In genomic region chr1:210001751-210002150, GRCh38 we compare ENCODE assay signal across 37 cellular contexts.
DNase-seq lines count a peak whose midpoint lies in the region; ATAC-seq and TF ChIP-seq lines count a peak whose summit lies in the region.
"Had no signal": no experiment of that assay in that cellular context is flagged by ENCODE, and none has a peak within 500 bp of the region (broad histone marks: within the 10 kb centered on the region; RNA-seq: fewer than 3 reads in every experiment).

No MANE protein-coding gene starts in this region.

- ATAC-seq in SK-N-SH treated with all-trans-retinoic acid at 6 μM for 48 hours (peak; percentile 33; the same call in 1 of the 3 replicates), mucosa of descending colon (no peak)
- ATAC-seq: activated CD4-positive, alpha-beta T cell treated with anti-CD3 and anti-CD28 coated beads for 36 hours; activated naive CD4-positive, alpha-beta T cell treated with anti-CD3 and anti-CD28 coated beads, Interleukin-2, amount 50 U/mL, for 72 hours; heart left ventricle; natural killer cell treated with Interleukin-12 subunit alpha and Interleukin-12 subunit beta and Interleukin-15 and Interleukin-18, amount 100 ng/mL, for 72 hours; PC-3; right lobe of liver; Right ventricle myocardium inferior had no signal

- no peak overlapping the region for H3K4me3 Mint-ChIP-seq in HFFc6
- H3K4me3 Mint-ChIP-seq: activated CD4-positive, alpha-beta T cell treated with anti-CD3 and anti-CD28 coated beads for 36 hours; B cell; CD4-positive, alpha-beta memory T cell; natural killer cell treated with Interleukin-12 subunit alpha and Interleukin-12 subunit beta and Interleukin-15 and Interleukin-18, amount 100 ng/mL, for 72 hours; T-helper 2 cell treated with Interferon-gamma antibody and Interleukin-4, amounts not matched to agents 5 μg/mL and 100 μg/mL, for 36 hours had no signal

- H3K9me3 Mint-ChIP-seq in HFFc6: no peaks in the 10 kb centered on the region
- H3K9me3 Mint-ChIP-seq: activated naive CD4-positive, alpha-beta T cell treated with anti-CD3 and anti-CD28 coated beads, Interleukin-2, amount 50 U/mL, for 72 hours; activated T-helper 2 cell treated with anti-CD3 and anti-CD28 coated beads, Interferon-gamma antibody, Interleukin-2, Interleukin-4, amounts not matched to agents 10 μg/mL and 5 μg/mL and 100 μg/mL, durations not matched to agents 14 hours and 24 hours and 36 hours; CD4-positive, alpha-beta memory T cell; natural killer cell treated with Interleukin-12 subunit alpha and Interleukin-12 subunit beta and Interleukin-15 and Interleukin-18, amount 100 ng/mL, for 72 hours; T-helper 2 cell treated with Interferon-gamma antibody and Interleukin-4, amounts not matched to agents 5 μg/mL and 100 μg/mL, for 36 hours had no signal

- no peak for TF ChIP-seq CTCF in HFFc6 (IDR thresholded peaks at IDR 0.05)
- TF ChIP-seq CTCF in fibroblast of pulmonary artery (IDR thresholded peaks at IDR 0.05; ENCODE audit: low read length, missing control alignments): no peak
- no peak for TF ChIP-seq CTCF in suprapubic skin (IDR thresholded peaks at IDR 0.05)
- no peak for TF ChIP-seq CTCF in mucosa of descending colon (IDR thresholded peaks at IDR 0.05)

- H3K27me3 Mint-ChIP-seq in HFFc6 (ENCODE audit: insufficient read depth): no peaks in the 10 kb centered on the region
- H3K27me3 Mint-ChIP-seq: B cell had no signal

- H3K27me3 ChIP-seq in suprapubic skin: no peaks in the 10 kb centered on the region
- H3K27me3 ChIP-seq: heart left ventricle, right lobe of liver, transverse colon had no signal

- TF ChIP-seq POLR2A in suprapubic skin (IDR thresholded peaks at IDR 0.05): no peak

- H3K27ac Mint-ChIP-seq in HFFc6: peak overlapping the region; percentile 30
- H3K27ac Mint-ChIP-seq: activated CD4-positive, alpha-beta T cell treated with anti-CD3 and anti-CD28 coated beads for 36 hours; activated naive CD4-positive, alpha-beta T cell treated with anti-CD3 and anti-CD28 coated beads, Interleukin-2, amount 50 U/mL, for 72 hours; activated T-helper 2 cell treated with anti-CD3 and anti-CD28 coated beads, Interferon-gamma antibody, Interleukin-2, Interleukin-4, amounts not matched to agents 10 μg/mL and 5 μg/mL and 100 μg/mL, durations not matched to agents 14 hours and 24 hours and 36 hours; B cell; CD4-positive, alpha-beta memory T cell; natural killer cell treated with Interleukin-12 subunit alpha and Interleukin-12 subunit beta and Interleukin-15 and Interleukin-18, amount 100 ng/mL, for 72 hours; T-helper 2 cell treated with Interferon-gamma antibody and Interleukin-4, amounts not matched to agents 5 μg/mL and 100 μg/mL, for 36 hours had no signal

- intact Hi-C loops in mucosa of descending colon (cut with DNase I, micrococcal nuclease): no loop called here

- peaks cover 29% of the 10 kb centered on the region for H3K4me1 Mint-ChIP-seq in HFFc6 (ENCODE audit: low read depth)
- H3K4me1 Mint-ChIP-seq: activated CD4-positive, alpha-beta T cell treated with anti-CD3 and anti-CD28 coated beads for 36 hours; B cell; CD4-positive, alpha-beta memory T cell had no signal

- H3K36me3 ChIP-seq in suprapubic skin (no peaks in the 10 kb centered on the region), mucosa of descending colon (ENCODE audit: low read depth) (no peaks in the 10 kb centered on the region)
- H3K36me3 ChIP-seq: heart left ventricle, prostate gland, right lobe of liver, transverse colon had no signal

- H3K4me1 ChIP-seq in suprapubic skin (no peaks in the 10 kb centered on the region), mucosa of descending colon (ENCODE audit: low read depth) (no peaks in the 10 kb centered on the region)
- H3K4me1 ChIP-seq: heart left ventricle, prostate gland, right lobe of liver, transverse colon had no signal

- DNase-seq in Daoy (ENCODE audit: low read depth) (peak; percentile 47), HFFc6 (no peak), fibroblast of pulmonary artery (ENCODE audit: low read depth) (peak; percentile 39), NOMO-1 treated with DMSO at 0.1 percent for 48 hours (lab: John Stamatoyannopoulos, UW; ENCODE audit: unreplicated experiment) (no peak), suprapubic skin (ENCODE audit: low spot score in 2 of 2) (no peak), mucosa of descending colon (no peak), NCI-H1930 (lab: John Stamatoyannopoulos, UW) (no peak)
- DNase-seq: activated CD4-positive, alpha-beta T cell treated with anti-CD3 and anti-CD28 coated beads for 36 hours; activated CD8-positive, alpha-beta memory T cell treated with anti-CD3 and anti-CD28 coated beads for 24 hours; activated T-cell treated with anti-CD3 and anti-CD28 coated beads for 4 hours; CD4-positive, alpha-beta memory T cell; DMS 273 treated with DMSO at 0.1 percent for 48 hours; effector memory CD4-positive, alpha-beta T cell; foreskin fibroblast; GDM1; heart left ventricle; IMR-90; NCI-H1092; NCI-H1694 treated with DMSO at 0.1 percent for 48 hours; NCI-H526; NK-92 treated with Interleukin-12 subunit alpha and Interleukin-12 subunit beta, amount 100 ng/mL, for 24 hours; occipital lobe; PC-3; right lobe of liver; stimulated activated CD4-positive, alpha-beta T cell treated with anti-CD3 and anti-CD28 coated beads, Interleukin-12 subunit alpha, Interleukin-12 subunit beta, amount 100 ng/mL, for 4 hours; stimulated activated CD4-positive, alpha-beta T cell treated with anti-CD3 and anti-CD28 coated beads, Interleukin-4, amount 100 ng/mL, for 1 hour; transverse colon had no signal

- WGBS in suprapubic skin: 74% methylated on average over 3 of the region's 3 CpGs

- no peak for TF ChIP-seq EP300 in suprapubic skin (IDR thresholded peaks at IDR 0.05)

- no peak overlapping the region for H3K27ac ChIP-seq in suprapubic skin
- H3K27ac ChIP-seq: coronary artery, heart left ventricle, prostate gland, right lobe of liver, transverse colon, VCaP had no signal

- H3K9me3 ChIP-seq in suprapubic skin: no peaks in the 10 kb centered on the region
- H3K9me3 ChIP-seq in mucosa of descending colon: no peaks in the 10 kb centered on the region
- H3K9me3 ChIP-seq: heart left ventricle, prostate gland, right lobe of liver, transverse colon had no signal

- H3K36me3 Mint-ChIP-seq in HFFc6 (ENCODE audit: low read depth): no peaks in the 10 kb centered on the region
- H3K36me3 Mint-ChIP-seq: activated naive CD4-positive, alpha-beta T cell treated with anti-CD3 and anti-CD28 coated beads, Interleukin-2, amount 50 U/mL, for 72 hours; CD4-positive, alpha-beta memory T cell; natural killer cell treated with Interleukin-12 subunit alpha and Interleukin-12 subunit beta and Interleukin-15 and Interleukin-18, amount 100 ng/mL, for 72 hours had no signal

- H3K4me3 ChIP-seq in fibroblast of pulmonary artery (replicated peaks; ENCODE audit: low read depth, low read length) (no peak overlapping the region), suprapubic skin (no peak overlapping the region), mucosa of descending colon (no peak overlapping the region)
- H3K4me3 ChIP-seq: coronary artery, heart left ventricle, prostate gland, right lobe of liver, transverse colon had no signal

TF ChIP-seq in SK-N-SH treated with all-trans-retinoic acid at 6 μM for 48 hours, 23 proteins besides CTCF, POLR2A, EP300 and RAD21:
- TF ChIP-seq ZFP30 (CRISPR knock-in tag; IDR thresholded peaks at IDR 0.05) (no peak), TOX (CRISPR knock-in tag; IDR thresholded peaks at IDR 0.05; ENCODE audit: borderline replicate concordance) (no peak), ZNF565 (CRISPR knock-in tag; conservative IDR thresholded peaks at IDR 0.05; ENCODE audit: low read depth) (no peak), PATZ1 (CRISPR knock-in tag; IDR thresholded peaks at IDR 0.05; ENCODE audit: borderline replicate concordance) (no peak), RARB (CRISPR knock-in tag; IDR thresholded peaks at IDR 0.05) (no peak), BACH2 (CRISPR knock-in tag; IDR thresholded peaks at IDR 0.05; ENCODE audit: borderline replicate concordance) (no peak), OSR1 (CRISPR knock-in tag; IDR thresholded peaks at IDR 0.05) (no peak)

Comparison
In these comparisons a context has a peak if more than half of its experiments do, and no peak if none do; other contexts are left out.
1. DNase-seq: peak in Daoy (single experiment) and fibroblast of pulmonary artery (single experiment); none in HFFc6 (single experiment), NOMO-1 treated with DMSO at 0.1 percent for 48 hours (single experiment), suprapubic skin (0 of 2), mucosa of descending colon (0 of 3) and NCI-H1930 (0 of 2).